ENCODE assay signal across 17 cellular contexts in genomic region chr4:186146443-186146842, GRCh38. TPM values are rescaled to one million over a fixed set of nuclear protein-coding genes. Genes with fewer than 3 reads are reported as not detected.
"Had no signal": no experiment of that assay in that cellular context is flagged by ENCODE, and none has a peak within 500 bp of the region (broad histone marks: within the 10 kb centered on the region; RNA-seq: fewer than 3 reads in every experiment).

No MANE protein-coding gene starts in this region.

- H3K9me3 ChIP-seq: breast epithelium, esophagus muscularis mucosa, sigmoid colon, stomach, testis had no signal

- H3K36me3 ChIP-seq: breast epithelium, esophagus muscularis mucosa, sigmoid colon, WERI-Rb-1 had no signal

- H3K27ac ChIP-seq: testis, WERI-Rb-1 had no signal

- DNase-seq: activated CD4-positive, alpha-beta T cell treated with anti-CD3 and anti-CD28 coated beads, Interleukin-2, amount 50 U/mL, for 4 hours; activated effector memory CD4-positive, alpha-beta T cell treated with anti-CD3 and anti-CD28 coated beads, Interleukin-2, amount 50 U/mL, for 16 hours; activated naive CD4-positive, alpha-beta T cell treated with anti-CD3 and anti-CD28 coated beads, Interleukin-2, amount 50 U/mL, for 16 hours; activated T-cell treated with anti-CD3 and anti-CD28 coated beads, Interleukin-2, amount 50 U/mL, for 72 hours; aorta; cerebellar nuclear complex; effector CD8-positive, alpha-beta T cell; immature natural killer cell; sigmoid colon; stimulated activated CD4-positive, alpha-beta T cell treated with anti-CD3 and anti-CD28 coated beads, Interleukin-4, amount 100 ng/mL, for 24 hours; stomach; testis; WERI-Rb-1 had no signal

- H3K4me1 ChIP-seq: breast epithelium had no signal

- H3K27me3 ChIP-seq: breast epithelium, esophagus muscularis mucosa, sigmoid colon, stomach, testis had no signal

- ATAC-seq: activated T-cell treated with anti-CD3 and anti-CD28 coated beads, Interleukin-2, amount 50 U/mL, for 72 hours; natural killer cell treated with Interleukin-12 subunit alpha and Interleukin-12 subunit beta and Interleukin-15 and Interleukin-18, amount 100 ng/mL, for 72 hours; stimulated activated effector memory CD8-positive, alpha-beta T cell treated with anti-CD3 and anti-CD28 coated beads, Interleukin-12 subunit alpha, Interleukin-12 subunit beta, amount 100 ng/mL, for 72 hours had no signal

- H3K4me3 ChIP-seq: breast epithelium, esophagus muscularis mucosa, sigmoid colon, stomach, testis had no signal

RNA-seq across cellular contexts. Expression of gene FAM149A, which starts 41.9 kb away (rescaled TPM):
- total RNA-seq: natural killer cell treated with Interleukin-12 subunit alpha and Interleukin-12 subunit beta and Interleukin-15 and Interleukin-18, amount 100 ng/mL, for 72 hours had no signal
- polyA plus RNA-seq: immature natural killer cell had no signal
